In genomic region chr11:83105167-83105566, GRCh38 we compare ENCODE assay signal across 24 cellular contexts. TPM values are rescaled to one million over a fixed set of nuclear protein-coding genes. Genes with fewer than 3 reads are reported as not detected.
A peak's percentile ranks its signal among the peaks of the same experiment; 100 is the strongest.
DNase-seq lines count a peak whose midpoint lies in the region; ATAC-seq, FAIRE-seq and TF ChIP-seq lines count a peak whose summit lies in the region.
"Had no signal": no experiment of that assay in that cellular context is flagged by ENCODE, and none has a peak within 500 bp of the region (broad histone marks: within the 10 kb centered on the region; RNA-seq: fewer than 3 reads in every experiment).

No MANE protein-coding gene starts in this region.

- H4K5ac ChIP-seq in IMR-90 (ENCODE audit: low read depth, low read length): no peak overlapping the region

- H4K20me1 ChIP-seq in HepG2 (ENCODE audit: insufficient read depth, low read length): no peaks in the 10 kb centered on the region
- H4K20me1 ChIP-seq in IMR-90 (ENCODE audit: insufficient read depth, low read length): no peaks in the 10 kb centered on the region
- no peaks in the 10 kb centered on the region for H4K20me1 ChIP-seq in K562 (replicated peaks; ENCODE audit: control insufficient read depth, insufficient read depth, low read length)
- H4K20me1 ChIP-seq: BLaER1 had no signal

- intact Hi-C loops in HepG2 (cut with micrococcal nuclease; ENCODE audit: unreplicated experiment): no loop called here
- intact Hi-C loops in right lobe of liver (cut with DNase I): no loop called here
- intact Hi-C loops in IMR-90 (cut with micrococcal nuclease): no loop called here
- intact Hi-C loops in K562 (cut with micrococcal nuclease): no loop called here
- intact Hi-C loops in body of pancreas (cut with DNase I): no loop called here

- dilution Hi-C loops in IMR-90 (cut with HindIII; ENCODE audit: low sequenced_read_pairs, unreplicated experiment): no loop called here

- H2AFZ ChIP-seq in HepG2 (ENCODE audit: low read length): no peak overlapping the region
- H2AFZ ChIP-seq in IMR-90 (replicated peaks; ENCODE audit: low read length, poor library complexity): no peak overlapping the region
- H2AFZ ChIP-seq in K562 (ENCODE audit: low read depth, low read length): no peak overlapping the region
- no peak overlapping the region for H2AFZ ChIP-seq in mesenchymal stem cell (ENCODE audit: low read depth, low read length)

- H3K27ac ChIP-seq in HepG2 (ENCODE audit: extremely low read length, insufficient read depth, low read length) (no peak overlapping the region), right lobe of liver (no peak overlapping the region), IMR-90 (ENCODE audit: insufficient read depth, low read length) (no peak overlapping the region), K562 (ENCODE audit: extremely low read depth, low read depth, low read length) (no peak overlapping the region), mesenchymal stem cell (ENCODE audit: low read length, poor library complexity, severe bottlenecking) (no peak overlapping the region), body of pancreas (no peak overlapping the region)
- H3K27ac ChIP-seq: 22Rv1, BLaER1 had no signal

- H3K79me2 ChIP-seq in HepG2 (ENCODE audit: insufficient read depth, low read length): no peaks in the 10 kb centered on the region
- H3K79me2 ChIP-seq in K562 (ENCODE audit: control insufficient read depth, insufficient read depth, low read length): no peaks in the 10 kb centered on the region

- TF ChIP-seq CTCF in HepG2 (CRISPR knock-in tag; IDR thresholded peaks at IDR 0.05) (no peak), right lobe of liver (IDR thresholded peaks at IDR 0.05) (no peak), IMR-90 (conservative IDR thresholded peaks at IDR 0.05; ENCODE audit: low read depth, low read length) (no peak), K562 (IDR thresholded peaks at IDR 0.05 in 2 of 3, conservative IDR thresholded peaks at IDR 0.05 in 1 of 3; ENCODE audit: insufficient read depth in 2 of 3, low read depth in 1 of 3, low read length in 3 of 3) (no peak), body of pancreas (IDR thresholded peaks at IDR 0.05) (no peak)

- H2BK15ac ChIP-seq in IMR-90 (ENCODE audit: low read depth, low read length) (no peak overlapping the region), mesenchymal stem cell (ENCODE audit: low read depth, poor library complexity, severe bottlenecking) (no peak overlapping the region)

- H3K79me1 ChIP-seq in IMR-90 (ENCODE audit: low read depth in 1 of 2, low read length in 2 of 2) (no peaks in the 10 kb centered on the region), mesenchymal stem cell (replicated peaks; ENCODE audit: low read length, poor library complexity, severe bottlenecking) (no peaks in the 10 kb centered on the region)

- no peak overlapping the region for H3K4me3 ChIP-seq in HepG2 (replicated peaks in 1 of 3; ENCODE audit: insufficient read depth in 1 of 3, low read depth in 2 of 3, low read length in 3 of 3)
- no peak overlapping the region for H3K4me3 ChIP-seq in right lobe of liver
- H3K4me3 ChIP-seq in IMR-90 (ENCODE audit: insufficient read depth, low read depth, low read length): no peak overlapping the region
- no peak overlapping the region for H3K4me3 ChIP-seq in K562
- no peak overlapping the region for H3K4me3 ChIP-seq in mesenchymal stem cell (ENCODE audit: insufficient read depth in 1 of 2, low read depth in 1 of 2, low read length in 2 of 2)
- no peak overlapping the region for H3K4me3 ChIP-seq in body of pancreas
- H3K4me3 ChIP-seq: BLaER1 had no signal

- no peak for TF ChIP-seq POLR2A in HepG2 (IDR thresholded peaks at IDR 0.05; ENCODE audit: insufficient read depth in 1 of 2, low read depth in 2 of 2, low read length in 2 of 2)
- TF ChIP-seq POLR2A in right lobe of liver (IDR thresholded peaks at IDR 0.05): no peak
- no peak for TF ChIP-seq POLR2A in IMR-90 (IDR thresholded peaks at IDR 0.05; ENCODE audit: low read depth, low read length)
- no peak for TF ChIP-seq POLR2A in K562 (conservative IDR thresholded peaks at IDR 0.05)
- no peak for TF ChIP-seq POLR2A in body of pancreas (IDR thresholded peaks at IDR 0.05)

- H3K56ac ChIP-seq in IMR-90 (ENCODE audit: extremely low read depth, insufficient read depth, low read length): no peak overlapping the region

- CTCF ChIA-PET in HepG2 (lab: Yijun Ruan, JAX; ENCODE audit: low intra/inter-chr PET ratio, low total read pairs): no interaction called here
- CTCF ChIA-PET in IMR-90 (lab: Yijun Ruan, JAX): interaction anchor here (0.6 kb wide), 1 partner anchor 20 kb away, joined by 3 read pairs; no protein-coding TSS in a partner anchor
- CTCF ChIA-PET in K562 (lab: Yijun Ruan, JAX; ENCODE audit: low intra/inter-chr PET ratio): no interaction called here

- no peak overlapping the region for H4K8ac ChIP-seq in IMR-90 (ENCODE audit: low read depth in 2 of 2, low read length in 2 of 2)
- H4K8ac ChIP-seq in mesenchymal stem cell (ENCODE audit: low read length): no peak overlapping the region

- TF ChIP-seq EP300 in HepG2 (IDR thresholded peaks at IDR 0.05; ENCODE audit: low read depth in 2 of 2, low read length in 2 of 2) (no peak), HepG2 (CRISPR knock-in tag; IDR thresholded peaks at IDR 0.05; ENCODE audit: borderline replicate concordance) (no peak), K562 (IDR thresholded peaks at IDR 0.05; ENCODE audit: low read length) (no peak)

- H4K91ac ChIP-seq in IMR-90 (ENCODE audit: insufficient read depth, low read depth, low read length) (no peak overlapping the region), mesenchymal stem cell (ENCODE audit: low read length) (no peak overlapping the region)

- H3K4me1 ChIP-seq in HepG2 (ENCODE audit: insufficient read depth, low read length) (peaks cover 22% of the 10 kb centered on the region), right lobe of liver (no peaks in the 10 kb centered on the region), IMR-90 (ENCODE audit: control insufficient read depth, insufficient read depth, low read length) (no peaks in the 10 kb centered on the region), K562 (replicated peaks in 1 of 2; ENCODE audit: control insufficient read depth in 2 of 2, insufficient read depth in 2 of 2, low read length in 2 of 2) (no peaks in the 10 kb centered on the region), mesenchymal stem cell (ENCODE audit: control insufficient read depth, insufficient read depth, low read depth, low read length) (no peaks in the 10 kb centered on the region), body of pancreas (no peaks in the 10 kb centered on the region)
- H3K4me1 ChIP-seq: BE2C, BLaER1 had no signal

- FAIRE-seq in HepG2 (lab: Jason Lieb, UNC) (no peak), K562 (lab: Jason Lieb, UNC) (no peak)
- FAIRE-seq: G401.6, GM12891, GM19239 had no signal

- H2BK120ac ChIP-seq in IMR-90 (ENCODE audit: low read depth, low read length) (no peak overlapping the region), mesenchymal stem cell (ENCODE audit: low read depth, low read length) (no peak overlapping the region)

- H2AK9ac ChIP-seq in IMR-90 (replicated peaks; ENCODE audit: low read depth, low read length, poor library complexity): no peak overlapping the region

- no peaks in the 10 kb centered on the region for H3K9me3 ChIP-seq in HepG2 (ENCODE audit: low read length)
- no peaks in the 10 kb centered on the region for H3K9me3 ChIP-seq in right lobe of liver
- no peaks in the 10 kb centered on the region for H3K9me3 ChIP-seq in IMR-90 (ENCODE audit: control insufficient read depth, insufficient read depth, low read length)
- H3K9me3 ChIP-seq in K562 (replicated peaks; ENCODE audit: control insufficient read depth, insufficient read depth, low read depth, low read length): no peaks in the 10 kb centered on the region
- no peaks in the 10 kb centered on the region for H3K9me3 ChIP-seq in mesenchymal stem cell (ENCODE audit: control insufficient read depth, low read length)
- H3K9me3 ChIP-seq in body of pancreas: no peaks in the 10 kb centered on the region
- H3K9me3 ChIP-seq: BE2C, BLaER1 had no signal

- no peak overlapping the region for H3K9ac ChIP-seq in HepG2 (ENCODE audit: insufficient read depth, low read depth, low read length)
- H3K9ac ChIP-seq in IMR-90 (ENCODE audit: low read depth, low read length): no peak overlapping the region
- no peak overlapping the region for H3K9ac ChIP-seq in K562 (ENCODE audit: insufficient read depth in 1 of 2, low read depth in 2 of 2, low read length in 2 of 2)
- H3K9ac ChIP-seq in mesenchymal stem cell (ENCODE audit: low read length): no peak overlapping the region
- H3K9ac ChIP-seq: BLaER1 had no signal

- DNase-seq in HepG2 (ENCODE audit: low spot score) (no peak), right lobe of liver (no peak), IMR-90 (peak; percentile 11), K562 (ENCODE audit: extremely low read depth in 1 of 4, low spot score in 3 of 4) (no peak), mesenchymal stem cell (peak; percentile 15), DMS53 (lab: John Stamatoyannopoulos, UW) (no peak), body of pancreas (no peak)
- DNase-seq: ACHN; BE2C; C1 segment of cervical spinal cord; CD4-positive, alpha-beta memory T cell; CD4-positive, CD25-positive, alpha-beta regulatory T cell; CD8-positive, alpha-beta memory T cell; COR-L47; DMS 273 treated with DMSO at 0.1 percent for 48 hours; DMS153; DMS79 treated with DMSO at 0.1 percent for 48 hours; GF-D8 had no signal

- H3K4me2 ChIP-seq in HepG2 (ENCODE audit: low read depth, low read length) (no peak overlapping the region), IMR-90 (ENCODE audit: low read depth, low read length) (peak overlapping the region; percentile 62; the same call in 1 of the 2 replicates), K562 (ENCODE audit: insufficient read depth, low read length) (no peak overlapping the region), mesenchymal stem cell (ENCODE audit: low read length, poor library complexity, severe bottlenecking) (no peak overlapping the region)
- H3K4me2 ChIP-seq: BLaER1 had no signal

- POLR2A ChIA-PET in HepG2 (lab: Yijun Ruan, JAX) (no interaction called here), IMR-90 (lab: Charles Lee; ENCODE audit: unreplicated experiment) (no interaction called here), K562 (lab: Yijun Ruan, JAX) (interaction anchor here (1.2 to 1.9 kb wide), 3 partner anchors 8 to 33 kb away, joined by 3 to 4 read pairs (median 3); partner anchors contain the start of gene RAB30)

- no peak overlapping the region for H3K14ac ChIP-seq in IMR-90 (replicated peaks; ENCODE audit: low read depth, low read length)
- H3K14ac ChIP-seq in mesenchymal stem cell (ENCODE audit: low read length in 2 of 2): no peak overlapping the region

- H2BK20ac ChIP-seq in IMR-90 (ENCODE audit: low read depth, low read length): no peak overlapping the region

- H3K23ac ChIP-seq in IMR-90 (ENCODE audit: low read depth, low read length) (no peak overlapping the region), mesenchymal stem cell (ENCODE audit: low read length in 2 of 2) (no peak overlapping the region)

- no peaks in the 10 kb centered on the region for H3K27me3 ChIP-seq in HepG2 (ENCODE audit: control insufficient read depth in 1 of 2, insufficient read depth in 2 of 2, low read length in 2 of 2)
- no peaks in the 10 kb centered on the region for H3K27me3 ChIP-seq in right lobe of liver
- H3K27me3 ChIP-seq in IMR-90 (ENCODE audit: control insufficient read depth, insufficient read depth, low read length): no peaks in the 10 kb centered on the region; the same call in none of the 2 replicates
- H3K27me3 ChIP-seq in K562 (ENCODE audit: control insufficient read depth in 2 of 2, insufficient read depth in 2 of 2, low read length in 2 of 2): no peaks in the 10 kb centered on the region
- no peaks in the 10 kb centered on the region for H3K27me3 ChIP-seq in mesenchymal stem cell (ENCODE audit: control insufficient read depth in 1 of 2, insufficient read depth in 1 of 2, low read length in 2 of 2)
- H3K27me3 ChIP-seq in body of pancreas: no peaks in the 10 kb centered on the region
- H3K27me3 ChIP-seq: BE2C, BLaER1 had no signal

- H3K9me1 ChIP-seq in IMR-90 (ENCODE audit: insufficient read depth, low read length) (no peaks in the 10 kb centered on the region), K562 (ENCODE audit: control insufficient read depth, insufficient read depth, low read length) (no peaks in the 10 kb centered on the region)

- ATAC-seq in HepG2 (no peak), right lobe of liver (no peak), IMR-90 (ENCODE audit: low read depth) (peak; percentile 81), K562 (no peak), GM21447 (IDR thresholded peaks at IDR 0.05; ENCODE audit: unreplicated experiment) (no peak), body of pancreas (no peak)

- in situ Hi-C loops in HepG2 (cut with HindIII; ENCODE audit: extremely low pct_ligation_motif_present, low pct_unique_long_range_greater_than_20kb) (no loop called here), IMR-90 (cut with MboI; ENCODE audit: low sequenced_read_pairs) (no loop called here), K562 (cut with MboI) (no loop called here)

- H2BK5ac ChIP-seq in IMR-90 (ENCODE audit: low read depth, low read length, poor library complexity, severe bottlenecking) (no peak overlapping the region), mesenchymal stem cell (ENCODE audit: low read depth, low read length, poor library complexity, severe bottlenecking) (no peak overlapping the region)

- no peak overlapping the region for H3K4ac ChIP-seq in IMR-90 (ENCODE audit: low read depth, low read length)
- H3K4ac ChIP-seq in mesenchymal stem cell (ENCODE audit: low read depth in 1 of 2, low read length in 2 of 2): no peak overlapping the region

- no peak overlapping the region for H2BK12ac ChIP-seq in mesenchymal stem cell (ENCODE audit: low read length in 2 of 2)

- TF ChIP-seq RAD21 in HepG2 (CRISPR knock-in tag; IDR thresholded peaks at IDR 0.05) (no peak), IMR-90 (IDR thresholded peaks at IDR 0.05; ENCODE audit: low read length) (no peak), K562 (CRISPR knock-in tag; conservative IDR thresholded peaks at IDR 0.05 in 1 of 2, IDR thresholded peaks at IDR 0.05 in 1 of 2) (no peak)

- no TSS peak for BruUV-seq in HepG2 (replicated peaks; lab: Mats Ljungman, UMichigan)
- BruUV-seq in IMR-90 (replicated peaks; lab: Mats Ljungman, UMichigan): no TSS peak
- no TSS peak for BruUV-seq in K562 (replicated peaks; lab: Mats Ljungman, UMichigan)

- no peak overlapping the region for H3K18ac ChIP-seq in IMR-90 (ENCODE audit: low read depth, low read length)
- H3K18ac ChIP-seq in mesenchymal stem cell (ENCODE audit: low read depth in 1 of 2, low read length in 2 of 2): no peak overlapping the region

- 29% methylated on average over 1 of the region's 1 CpG for WGBS in HepG2 (ENCODE audit: low lambda C conversion rate)
- WGBS in right lobe of liver (ENCODE audit: insufficient coverage, low coverage, low lambda C conversion rate, missing lambda C conversion rate): 90% methylated on average over 1 of the region's 1 CpG
- no CpG with 5 or more reads among the region's 1 CpG for WGBS in IMR-90 (ENCODE audit: extremely low coverage in 2 of 2, insufficient read length in 1 of 2), 2 experiments
- 0% methylated on average over 1 of the region's 1 CpG for WGBS in K562 (ENCODE audit: insufficient coverage, low coverage, missing lambda C conversion rate)
- 70% methylated on average over 1 of the region's 1 CpG for WGBS in mesenchymal stem cell
- 85% methylated on average over 1 of the region's 1 CpG for WGBS in body of pancreas, 2 donors

- H2AK5ac ChIP-seq in IMR-90 (ENCODE audit: low read depth, low read length) (no peak overlapping the region), mesenchymal stem cell (ENCODE audit: low read length, severe bottlenecking) (no peak overlapping the region)

- no peaks in the 10 kb centered on the region for H3K36me3 ChIP-seq in HepG2 (replicated peaks in 1 of 2; ENCODE audit: control insufficient read depth in 1 of 2, insufficient read depth in 2 of 2, low read length in 2 of 2)
- H3K36me3 ChIP-seq in right lobe of liver: no peaks in the 10 kb centered on the region
- no peaks in the 10 kb centered on the region for H3K36me3 ChIP-seq in IMR-90 (ENCODE audit: control insufficient read depth, insufficient read depth, low read length)
- no peaks in the 10 kb centered on the region for H3K36me3 ChIP-seq in K562 (ENCODE audit: control insufficient read depth, insufficient read depth, low read length)
- H3K36me3 ChIP-seq in mesenchymal stem cell (ENCODE audit: control insufficient read depth in 1 of 2, insufficient read depth in 2 of 2, low read depth in 1 of 2, low read length in 2 of 2): no peaks in the 10 kb centered on the region
- H3K36me3 ChIP-seq in body of pancreas (replicated peaks in 1 of 2; ENCODE audit: insufficient read depth in 1 of 2, low read depth in 2 of 2): no peaks in the 10 kb centered on the region
- H3K36me3 ChIP-seq: BE2C, BLaER1 had no signal

RNA-seq across cellular contexts. Expression of gene RAB30, which starts 33.5 kb away (rescaled TPM):
- 5.0 and 8.8 TPM in 2 replicates for total RNA-seq in HepG2 (2016; rRNA removed; fragmentation: Illumina TruSeq; extraction: Trizol)
- 0.61 and 1.5 TPM in 2 replicates for total RNA-seq in HepG2 (2016; cell fraction: cytosol; rRNA removed; fragmentation: Illumina TruSeq; extraction: Trizol; ENCODE audit: low read depth)
- total RNA-seq in HepG2 (2016; cell fraction: insoluble cytoplasmic fraction; rRNA removed; fragmentation: Illumina TruSeq; extraction: Trizol): 4.7 and 8.4 TPM in 2 replicates
- total RNA-seq in HepG2 (2016; cell fraction: membrane; rRNA removed; fragmentation: Illumina TruSeq; extraction: Trizol): 2.3 TPM in 2 replicates
- total RNA-seq in HepG2 (2016; cell fraction: nucleus; rRNA removed; fragmentation: Illumina TruSeq; extraction: Trizol): 3.8 and 6.3 TPM in 2 replicates
- 3.7 and 4.2 TPM in 2 replicates for polyA plus RNA-seq in HepG2 (2011; rRNA removed)
- polyA plus RNA-seq in HepG2 (2011; cell fraction: cytosol; rRNA removed): 1.4 and 2.8 TPM in 2 replicates
- polyA plus RNA-seq in HepG2 (2011; cell fraction: nucleus; rRNA removed): 2.7 and 4.6 TPM in 2 replicates
- 8.2 and 8.5 TPM in 2 replicates for polyA plus RNA-seq in HepG2 (2012)
- 0.09 and 0.22 TPM in 2 replicates for polyA plus RNA-seq in HepG2 (2016; cell fraction: cytosol; fragmentation: Illumina TruSeq; extraction: Trizol; ENCODE audit: low read depth)
- polyA plus RNA-seq in HepG2 (2016; cell fraction: insoluble cytoplasmic fraction; fragmentation: Illumina TruSeq; extraction: Trizol; ENCODE audit: low read depth): 5.3 and 6.2 TPM in 2 replicates
- polyA plus RNA-seq in HepG2 (2016; cell fraction: membrane; fragmentation: Illumina TruSeq; extraction: Trizol; ENCODE audit: low read depth): 0.58 and 0.83 TPM in 2 replicates
- 5.7 and 8.0 TPM in 2 replicates for polyA plus RNA-seq in HepG2 (2016; cell fraction: nucleus; fragmentation: Illumina TruSeq; extraction: Trizol; ENCODE audit: insufficient read depth, low read depth)
- polyA minus RNA-seq in HepG2 (2011; rRNA and poly(A)+ RNA removed; ENCODE audit: low replicate concordance): 4.4 and 23.5 TPM in 2 replicates
- 3.5 and 3.6 TPM in 2 replicates for polyA minus RNA-seq in HepG2 (2011; cell fraction: cytosol; rRNA and poly(A)+ RNA removed)
- 18.4 and 19.1 TPM in 2 replicates for polyA minus RNA-seq in HepG2 (2011; cell fraction: nucleus; rRNA and poly(A)+ RNA removed)
- total RNA-seq in right lobe of liver: 1 to 10 TPM; 4.1 to 9.6 (median 6.7) TPM
- 14.4 and 25.6 TPM in 2 replicates for total RNA-seq in IMR-90 (2012; rRNA removed)
- 4.6 and 7.2 TPM in 2 replicates for polyA plus RNA-seq in IMR-90 (2012; rRNA removed)
- polyA plus RNA-seq in IMR-90 (2012; cell fraction: cytosol; rRNA removed): 1.9 and 2.1 TPM in 2 replicates
- 2.1 and 7.3 TPM in 2 replicates for polyA plus RNA-seq in IMR-90 (2012; cell fraction: nucleus; rRNA removed; ENCODE audit: low replicate concordance)
- total RNA-seq in K562 (2011; cell fraction: chromatin; rRNA removed; ENCODE audit: low replicate concordance): 1.1 and 2.7 TPM in 2 replicates
- total RNA-seq in K562 (2011; cell fraction: nucleolus; rRNA removed): 0.17 and 0.92 TPM in 2 replicates
- 0.88 and 1.5 TPM in 2 replicates for total RNA-seq in K562 (2011; cell fraction: nucleoplasm; rRNA removed)
- total RNA-seq in K562 (2014; rRNA removed): 0.29 and 1.2 TPM in 2 replicates
- total RNA-seq in K562 (2014; rRNA removed; fragmentation: Illumina TruSeq; extraction: Trizol): 0.83 and 1.1 TPM in 2 replicates
- 0.58 and 1.1 TPM in 2 replicates for total RNA-seq in K562 (2015; rRNA removed; fragmentation: Illumina TruSeq; extraction: Trizol)
- 0.71 and 0.72 TPM in 2 replicates for total RNA-seq in K562 (2021)
- 0.84 and 1.0 TPM in 2 replicates for polyA plus RNA-seq in K562 (2011; rRNA removed)
- polyA plus RNA-seq in K562 (2011; cell fraction: cytosol; rRNA removed): 0.28 and 0.94 TPM in 2 replicates
- polyA plus RNA-seq in K562 (2011; cell fraction: nucleus; rRNA removed): 0.38 and 0.46 TPM in 2 replicates
- 1.00 and 1.1 TPM in 2 replicates for polyA plus RNA-seq in K562 (2012)
- polyA plus RNA-seq in K562 (2014; fragmentation: Illumina TruSeq; extraction: Trizol): 1.3 TPM in 2 replicates
- polyA plus RNA-seq in K562 (2014; fragmentation: Nextera tagmentation; extraction: Ambion mirVana): 1 to 10 TPM in 1 of 2 experiments, under 1 TPM in 1; 0.68 to 1.0 TPM
- polyA plus RNA-seq in K562 (2014; rRNA removed): 0.29 and 0.42 TPM in 2 replicates
- polyA minus RNA-seq in K562 (2011; rRNA and poly(A)+ RNA removed): 1.1 and 3.2 TPM in 2 replicates
- 0.38 and 1.4 TPM in 2 replicates for polyA minus RNA-seq in K562 (2011; cell fraction: cytosol; rRNA and poly(A)+ RNA removed)
- polyA minus RNA-seq in K562 (2011; cell fraction: nucleus; rRNA and poly(A)+ RNA removed): 0.27 and 1.00 TPM in 2 replicates
- polyA plus RNA-seq in mesenchymal stem cell (2013, experiment 1 of 2): 5.8 TPM
- 5.6 TPM for polyA plus RNA-seq in mesenchymal stem cell (2013, experiment 2 of 2)
- 10 to 100 TPM in 1 of 2 donors, 1 to 10 TPM in 1; 1.6 to 10.4 TPM for total RNA-seq in body of pancreas

RNA-seq across cellular contexts. Expression of gene PCF11, which starts 51.8 kb away (rescaled TPM):
- 43.1 and 47.7 TPM in 2 replicates for total RNA-seq in HepG2 (2016; rRNA removed; fragmentation: Illumina TruSeq; extraction: Trizol)
- total RNA-seq in HepG2 (2016; cell fraction: cytosol; rRNA removed; fragmentation: Illumina TruSeq; extraction: Trizol; ENCODE audit: low read depth): 3.9 and 5.6 TPM in 2 replicates
- total RNA-seq in HepG2 (2016; cell fraction: insoluble cytoplasmic fraction; rRNA removed; fragmentation: Illumina TruSeq; extraction: Trizol): 41.6 and 49.1 TPM in 2 replicates
- total RNA-seq in HepG2 (2016; cell fraction: membrane; rRNA removed; fragmentation: Illumina TruSeq; extraction: Trizol): 14.1 and 19.4 TPM in 2 replicates
- 95.0 and 105 TPM in 2 replicates for total RNA-seq in HepG2 (2016; cell fraction: nucleus; rRNA removed; fragmentation: Illumina TruSeq; extraction: Trizol)
- 37.3 and 40.3 TPM in 2 replicates for polyA plus RNA-seq in HepG2 (2011; rRNA removed)
- polyA plus RNA-seq in HepG2 (2011; cell fraction: cytosol; rRNA removed): 18.8 and 21.4 TPM in 2 replicates
- polyA plus RNA-seq in HepG2 (2011; cell fraction: nucleus; rRNA removed): 99.2 and 102 TPM in 2 replicates
- 29.5 and 35.9 TPM in 2 replicates for polyA plus RNA-seq in HepG2 (2012)
- polyA plus RNA-seq in HepG2 (2016; cell fraction: cytosol; fragmentation: Illumina TruSeq; extraction: Trizol; ENCODE audit: low read depth): 2.8 and 2.9 TPM in 2 replicates
- 27.5 and 31.2 TPM in 2 replicates for polyA plus RNA-seq in HepG2 (2016; cell fraction: insoluble cytoplasmic fraction; fragmentation: Illumina TruSeq; extraction: Trizol; ENCODE audit: low read depth)
- polyA plus RNA-seq in HepG2 (2016; cell fraction: membrane; fragmentation: Illumina TruSeq; extraction: Trizol; ENCODE audit: low read depth): 7.3 and 8.2 TPM in 2 replicates
- 101 and 108 TPM in 2 replicates for polyA plus RNA-seq in HepG2 (2016; cell fraction: nucleus; fragmentation: Illumina TruSeq; extraction: Trizol; ENCODE audit: insufficient read depth, low read depth)
- polyA minus RNA-seq in HepG2 (2011; rRNA and poly(A)+ RNA removed; ENCODE audit: low replicate concordance): 31.9 and 52.6 TPM in 2 replicates
- 16.3 and 17.7 TPM in 2 replicates for polyA minus RNA-seq in HepG2 (2011; cell fraction: cytosol; rRNA and poly(A)+ RNA removed)
- polyA minus RNA-seq in HepG2 (2011; cell fraction: nucleus; rRNA and poly(A)+ RNA removed): 150 and 158 TPM in 2 replicates
- 10 to 100 TPM; 16.0 to 23.1 (median 18.9) TPM for total RNA-seq in right lobe of liver
- 26.7 and 34.2 TPM in 2 replicates for total RNA-seq in IMR-90 (2012; rRNA removed)
- polyA plus RNA-seq in IMR-90 (2012; rRNA removed): 16.2 and 19.2 TPM in 2 replicates
- 7.3 and 12.7 TPM in 2 replicates for polyA plus RNA-seq in IMR-90 (2012; cell fraction: cytosol; rRNA removed)
- polyA plus RNA-seq in IMR-90 (2012; cell fraction: nucleus; rRNA removed; ENCODE audit: low replicate concordance): 84.8 and 142 TPM in 2 replicates
- total RNA-seq in K562 (2011; cell fraction: chromatin; rRNA removed; ENCODE audit: low replicate concordance): 149 and 246 TPM in 2 replicates
- total RNA-seq in K562 (2011; cell fraction: nucleolus; rRNA removed): 121 and 125 TPM in 2 replicates
- 244 and 270 TPM in 2 replicates for total RNA-seq in K562 (2011; cell fraction: nucleoplasm; rRNA removed)
- 37.4 and 42.4 TPM in 2 replicates for total RNA-seq in K562 (2014; rRNA removed)
- total RNA-seq in K562 (2014; rRNA removed; fragmentation: Illumina TruSeq; extraction: Trizol): 63.3 and 71.5 TPM in 2 replicates
- 64.1 and 71.8 TPM in 2 replicates for total RNA-seq in K562 (2015; rRNA removed; fragmentation: Illumina TruSeq; extraction: Trizol)
- 48.6 and 54.4 TPM in 2 replicates for total RNA-seq in K562 (2021)
- polyA plus RNA-seq in K562 (2011; rRNA removed): 91.6 and 104 TPM in 2 replicates
- polyA plus RNA-seq in K562 (2011; cell fraction: cytosol; rRNA removed): 41.1 and 92.3 TPM in 2 replicates
- polyA plus RNA-seq in K562 (2011; cell fraction: nucleus; rRNA removed): 249 and 310 TPM in 2 replicates
- 36.3 and 47.3 TPM in 2 replicates for polyA plus RNA-seq in K562 (2012)
- polyA plus RNA-seq in K562 (2014; fragmentation: Illumina TruSeq; extraction: Trizol): 50.1 and 53.9 TPM in 2 replicates
- polyA plus RNA-seq in K562 (2014; fragmentation: Nextera tagmentation; extraction: Ambion mirVana): 10 to 100 TPM in 1 of 2 experiments, 1 to 10 TPM in 1; 9.3 to 11.3 TPM
- polyA plus RNA-seq in K562 (2014; rRNA removed): 77.6 and 78.0 TPM in 2 replicates
- polyA minus RNA-seq in K562 (2011; rRNA and poly(A)+ RNA removed): 93.4 and 117 TPM in 2 replicates
- 21.8 and 22.7 TPM in 2 replicates for polyA minus RNA-seq in K562 (2011; cell fraction: cytosol; rRNA and poly(A)+ RNA removed)
- 133 and 206 TPM in 2 replicates for polyA minus RNA-seq in K562 (2011; cell fraction: nucleus; rRNA and poly(A)+ RNA removed)
- 21.1 TPM for polyA plus RNA-seq in mesenchymal stem cell (2013, experiment 1 of 2)
- polyA plus RNA-seq in mesenchymal stem cell (2013, experiment 2 of 2): 20.0 TPM
- total RNA-seq in body of pancreas: 10 to 100 TPM; 53.4 to 74.2 TPM

Comparison
In these comparisons a context has a peak if more than half of its experiments do, and no peak if none do; other contexts are left out.
1. DNase-seq: peak in IMR-90 (single experiment) and mesenchymal stem cell (single experiment); none in HepG2 (single experiment), right lobe of liver (0 of 3), K562 (0 of 4), DMS53 (single experiment) and body of pancreas (0 of 4).
2. Of the 241 proteins assayed by ChIP-seq in both HepG2 and K562: peak only in HepG2: MAFF; only in K562: none; in both: none; in neither: 239; mixed calls (peak in some experiments, not most) for 1.